In genomic region chr3:44476963-44477311, GRCh38 we compare ENCODE assay signal across 8 cellular contexts. TPM values are rescaled to one million over a fixed set of nuclear protein-coding genes. Genes with fewer than 3 reads are reported as not detected.
DNase-seq lines count a peak whose midpoint lies in the region; ATAC-seq and TF ChIP-seq lines count a peak whose summit lies in the region.

No MANE protein-coding gene starts in this region.

- H3K9me3 ChIP-seq in left lung (no peaks in the 10 kb centered on the region), thoracic aorta (no peaks in the 10 kb centered on the region)

- H3K36me3 Mint-ChIP-seq in activated CD4-positive, alpha-beta T cell treated with anti-CD3 and anti-CD28 coated beads, Interleukin-2, amount 10 ng/mL, durations not matched to agents 24 days and 14 days (ENCODE audit: low read depth): peaks cover 3% of the 10 kb centered on the region
- H3K36me3 Mint-ChIP-seq in activated naive CD8-positive, alpha-beta T cell treated with anti-CD3 and anti-CD28 coated beads, Interleukin-2, amount 50 U/mL, for 24 hours (ENCODE audit: low read depth): peaks cover 1% of the 10 kb centered on the region

- TF ChIP-seq CTCF in left lung (IDR thresholded peaks at IDR 0.05) (no peak), thoracic aorta (IDR thresholded peaks at IDR 0.05) (no peak), omental fat pad (IDR thresholded peaks at IDR 0.05) (no peak)

- peak overlapping the region; percentile 94 for H3K4me3 Mint-ChIP-seq in activated CD4-positive, alpha-beta T cell treated with anti-CD3 and anti-CD28 coated beads, Interleukin-2, amount 10 ng/mL, durations not matched to agents 24 days and 14 days
- H3K4me3 Mint-ChIP-seq in activated naive CD8-positive, alpha-beta T cell treated with anti-CD3 and anti-CD28 coated beads, Interleukin-2, amount 50 U/mL, for 24 hours: peak overlapping the region; percentile 83

- H3K4me1 ChIP-seq in left lung (peaks cover 7 to 20% of the 10 kb centered on the region in 2 donors), thoracic aorta (ENCODE audit: control insufficient read depth in 1 of 2, low read depth in 2 of 2) (peaks cover 13 to 27% of the 10 kb centered on the region in 2 donors)

- H3K4me1 Mint-ChIP-seq in activated CD4-positive, alpha-beta T cell treated with anti-CD3 and anti-CD28 coated beads, Interleukin-2, amount 10 ng/mL, durations not matched to agents 24 days and 14 days: peaks cover 21% of the 10 kb centered on the region
- peaks cover 24% of the 10 kb centered on the region for H3K4me1 Mint-ChIP-seq in activated naive CD8-positive, alpha-beta T cell treated with anti-CD3 and anti-CD28 coated beads, Interleukin-2, amount 50 U/mL, for 24 hours

- intact Hi-C loops in activated CD4-positive, alpha-beta T cell treated with anti-CD3 and anti-CD28 coated beads, Interleukin-2, amount 10 ng/mL, durations not matched to agents 24 days and 14 days (cut with micrococcal nuclease): loop anchor here (1.0 to 5.0 kb wide), 5 partner anchors 34 to 500 kb away; partner anchors contain the start of genes EXOSC7, TCAIM and ZDHHC3
- intact Hi-C loops in left lung (cut with DNase I): no loop called here

- H3K9me3 Mint-ChIP-seq in activated CD4-positive, alpha-beta T cell treated with anti-CD3 and anti-CD28 coated beads, Interleukin-2, amount 10 ng/mL, durations not matched to agents 24 days and 14 days: no peaks in the 10 kb centered on the region
- no peaks in the 10 kb centered on the region for H3K9me3 Mint-ChIP-seq in activated naive CD8-positive, alpha-beta T cell treated with anti-CD3 and anti-CD28 coated beads, Interleukin-2, amount 50 U/mL, for 24 hours

- H3K27me3 ChIP-seq in left lung (no peaks in the 10 kb centered on the region), thoracic aorta (replicated peaks; ENCODE audit: insufficient read depth) (no peaks in the 10 kb centered on the region)

- ATAC-seq in activated naive CD8-positive, alpha-beta T cell treated with anti-CD3 and anti-CD28 coated beads, Interleukin-2, amount 50 U/mL, for 24 hours: no peak
- peak; percentile 9 for ATAC-seq in left lung
- no peak for ATAC-seq in thoracic aorta (ENCODE audit: insufficient number of reproducible peaks, low FRiP score, low read depth)
- no peak for ATAC-seq in omental fat pad (ENCODE audit: low FRiP score)

- no peak for DNase-seq in activated CD4-positive, alpha-beta T cell treated with anti-CD3 and anti-CD28 coated beads, Interleukin-2, amount 10 ng/mL, durations not matched to agents 24 days and 14 days
- no peak for DNase-seq in activated CD4-positive, alpha-beta T cell treated with anti-CD3 and anti-CD28 coated beads, Interleukin-2, amount 50 U/mL, for 1 hour
- DNase-seq in activated naive CD8-positive, alpha-beta T cell treated with anti-CD3 and anti-CD28 coated beads, Interleukin-2, amount 50 U/mL, for 24 hours: no peak
- DNase-seq in left lung (no peak), thoracic aorta (ENCODE audit: low spot score) (no peak), NCI-H187 treated with DMSO at 0.1 percent for 48 hours (lab: John Stamatoyannopoulos, UW) (no peak), AG08395 (ENCODE audit: low spot score) (no peak), omental fat pad (ENCODE audit: low spot score) (no peak)

- no peaks in the 10 kb centered on the region for H3K27me3 Mint-ChIP-seq in activated CD4-positive, alpha-beta T cell treated with anti-CD3 and anti-CD28 coated beads, Interleukin-2, amount 10 ng/mL, durations not matched to agents 24 days and 14 days
- no peaks in the 10 kb centered on the region for H3K27me3 Mint-ChIP-seq in activated naive CD8-positive, alpha-beta T cell treated with anti-CD3 and anti-CD28 coated beads, Interleukin-2, amount 50 U/mL, for 24 hours

- peak overlapping the region; percentile 59 to 77 for H3K27ac ChIP-seq in left lung
- H3K27ac ChIP-seq in thoracic aorta: peak overlapping the region; percentile 18 to 24

- H3K4me3 ChIP-seq in left lung: peak overlapping the region; percentile 74 to 78
- peak overlapping the region; percentile 77 for H3K4me3 ChIP-seq in thoracic aorta

- no peaks in the 10 kb centered on the region for H3K36me3 ChIP-seq in left lung
- no peaks in the 10 kb centered on the region for H3K36me3 ChIP-seq in thoracic aorta

- peak overlapping the region; percentile 72 for H3K27ac Mint-ChIP-seq in activated CD4-positive, alpha-beta T cell treated with anti-CD3 and anti-CD28 coated beads, Interleukin-2, amount 10 ng/mL, durations not matched to agents 24 days and 14 days
- H3K27ac Mint-ChIP-seq in activated naive CD8-positive, alpha-beta T cell treated with anti-CD3 and anti-CD28 coated beads, Interleukin-2, amount 50 U/mL, for 24 hours: peak overlapping the region; percentile 57

RNA-seq across cellular contexts. Expression of gene ZNF445, which starts 0.5 kb away (rescaled TPM):
- total RNA-seq in activated CD4-positive, alpha-beta T cell treated with anti-CD3 and anti-CD28 coated beads, Interleukin-2, amount 10 ng/mL, durations not matched to agents 24 days and 14 days: 17.7 and 19.8 TPM in 2 replicates
- total RNA-seq in left lung: 10 to 100 TPM; 18.1 to 18.3 TPM
- total RNA-seq in thoracic aorta: 10 to 100 TPM in 1 of 2 donors, 1 to 10 TPM in 1; 9.2 to 15.7 TPM
- total RNA-seq in omental fat pad: 10 to 100 TPM in 1 of 4 donors, 1 to 10 TPM in 3; 4.6 to 10.1 (median 6.6) TPM
